ENCODE assay signal across 1 cellular context in the genomic region with DNA sequence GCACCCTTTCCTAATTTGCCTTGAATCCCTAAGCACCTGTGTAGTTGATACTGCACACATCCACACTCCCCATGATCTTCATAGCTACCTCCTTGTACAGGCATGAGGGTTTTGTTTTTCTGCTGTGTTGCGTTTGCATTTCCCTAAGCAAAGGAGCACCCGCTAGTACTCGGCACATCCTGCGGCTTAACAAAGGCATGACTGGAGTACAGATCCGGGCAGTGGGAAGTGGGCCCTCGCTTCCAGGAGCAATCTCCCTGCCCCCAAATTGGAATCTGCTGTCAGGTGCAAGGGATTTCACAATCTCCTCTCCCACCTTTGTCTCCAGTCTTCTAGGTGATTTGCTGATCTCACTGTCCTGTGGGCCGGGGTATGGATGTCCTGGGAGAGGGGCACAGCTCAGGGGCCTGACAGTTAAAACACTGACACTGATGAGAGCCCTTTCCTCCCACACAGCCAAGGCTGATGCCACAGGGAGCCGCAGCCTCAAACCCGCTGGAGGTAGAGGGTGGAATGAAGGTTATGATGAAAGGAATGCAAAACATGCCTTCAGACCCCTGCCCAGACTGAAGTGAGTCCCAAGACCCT.
TF ChIP-seq lines count a peak whose summit lies in the region.

No MANE protein-coding gene starts in this region.

TF ChIP-seq in GM12891, 5 proteins besides CTCF, POLR2A, EP300 and RAD21:
- TF ChIP-seq SPI1 (IDR thresholded peaks at IDR 0.05; ENCODE audit: low read depth, low read length) (no peak), TAF1 (IDR thresholded peaks at IDR 0.05; ENCODE audit: low read depth, low read length) (no peak), POU2F2 (IDR thresholded peaks at IDR 0.05; ENCODE audit: low read depth, low read length) (no peak), POLR2AphosphoS5 (IDR thresholded peaks at IDR 0.05; ENCODE audit: low read depth, low read length) (no peak), PAX5 (IDR thresholded peaks at IDR 0.05; ENCODE audit: insufficient read depth, low read length, severe bottlenecking) (no peak)
TF ChIP-seq in GM12891: peak in this region for 0.
